ENCODE assay signal across 2 cellular contexts in the genomic region with DNA sequence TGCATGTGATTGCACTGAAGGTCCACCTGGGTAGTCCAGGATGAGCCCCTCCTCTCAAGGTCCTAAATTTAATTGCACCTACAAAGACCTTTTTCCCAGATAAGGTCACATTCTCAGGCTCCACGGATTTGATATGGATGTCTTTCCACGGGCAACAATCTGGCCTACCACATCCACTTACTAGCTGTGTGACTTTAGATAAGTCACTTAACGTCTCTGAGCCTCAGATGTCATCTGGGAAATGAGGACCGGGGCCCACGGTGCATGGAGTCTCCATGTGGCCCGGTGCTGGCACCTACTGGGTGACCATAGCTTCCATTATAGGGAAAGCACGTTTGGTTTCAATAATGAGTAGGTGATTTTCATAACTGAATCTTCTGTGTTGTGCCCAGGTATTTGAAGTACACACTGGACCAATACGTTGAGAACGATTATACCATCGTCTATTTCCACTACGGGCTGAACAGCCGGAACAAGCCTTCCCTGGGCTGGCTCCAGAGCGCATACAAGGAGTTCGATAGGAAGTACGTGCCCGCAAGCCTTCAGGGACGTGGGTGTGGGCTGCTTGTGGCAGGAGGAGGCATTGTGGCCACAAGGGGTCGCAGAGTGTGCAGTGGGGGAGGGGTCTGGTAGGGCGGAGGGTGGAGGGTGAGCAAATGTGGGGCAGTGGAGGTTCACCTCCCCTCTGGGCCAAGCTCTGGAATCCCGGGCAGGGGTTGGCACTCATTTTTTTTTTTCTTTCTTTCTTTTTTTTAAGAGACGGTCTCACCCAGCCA.
TF ChIP-seq lines count a peak whose summit lies in the region.

No MANE protein-coding gene starts in this region.

TF ChIP-seq in WTC11, 78 proteins besides CTCF, POLR2A, EP300 and RAD21 (continued from another document):
- TF ChIP-seq, protein P1, sequence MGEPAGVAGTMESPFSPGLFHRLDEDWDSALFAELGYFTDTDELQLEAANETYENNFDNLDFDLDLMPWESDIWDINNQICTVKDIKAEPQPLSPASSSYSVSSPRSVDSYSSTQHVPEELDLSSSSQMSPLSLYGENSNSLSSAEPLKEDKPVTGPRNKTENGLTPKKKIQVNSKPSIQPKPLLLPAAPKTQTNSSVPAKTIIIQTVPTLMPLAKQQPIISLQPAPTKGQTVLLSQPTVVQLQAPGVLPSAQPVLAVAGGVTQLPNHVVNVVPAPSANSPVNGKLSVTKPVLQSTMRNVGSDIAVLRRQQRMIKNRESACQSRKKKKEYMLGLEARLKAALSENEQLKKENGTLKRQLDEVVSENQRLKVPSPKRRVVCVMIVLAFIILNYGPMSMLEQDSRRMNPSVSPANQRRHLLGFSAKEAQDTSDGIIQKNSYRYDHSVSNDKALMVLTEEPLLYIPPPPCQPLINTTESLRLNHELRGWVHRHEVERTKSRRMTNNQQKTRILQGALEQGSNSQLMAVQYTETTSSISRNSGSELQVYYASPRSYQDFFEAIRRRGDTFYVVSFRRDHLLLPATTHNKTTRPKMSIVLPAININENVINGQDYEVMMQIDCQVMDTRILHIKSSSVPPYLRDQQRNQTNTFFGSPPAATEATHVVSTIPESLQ (CRISPR knock-in tag; IDR thresholded peaks at IDR 0.05) = no peak
TF ChIP-seq in WTC11: peak in this region for 2.

TF ChIP-seq in HepG2, 621 proteins besides CTCF, POLR2A, EP300 and RAD21 (continued from another document):
- TF ChIP-seq, protein P2, sequence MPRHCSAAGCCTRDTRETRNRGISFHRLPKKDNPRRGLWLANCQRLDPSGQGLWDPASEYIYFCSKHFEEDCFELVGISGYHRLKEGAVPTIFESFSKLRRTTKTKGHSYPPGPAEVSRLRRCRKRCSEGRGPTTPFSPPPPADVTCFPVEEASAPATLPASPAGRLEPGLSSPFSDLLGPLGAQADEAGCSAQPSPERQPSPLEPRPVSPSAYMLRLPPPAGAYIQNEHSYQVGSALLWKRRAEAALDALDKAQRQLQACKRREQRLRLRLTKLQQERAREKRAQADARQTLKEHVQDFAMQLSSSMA (CRISPR knock-in tag; IDR thresholded peaks at IDR 0.05) = no peak
- TF ChIP-seq ZNF629 (CRISPR knock-in tag; conservative IDR thresholded peaks at IDR 0.05) (no peak), KDM5A (IDR thresholded peaks at IDR 0.05; ENCODE audit: borderline replicate concordance, low read length) (no peak), ZNF234 (CRISPR knock-in tag; conservative IDR thresholded peaks at IDR 0.05) (no peak), ZNF768 (CRISPR knock-in tag; IDR thresholded peaks at IDR 0.05) (peak; percentile 76), ZNF235 (CRISPR knock-in tag; IDR thresholded peaks at IDR 0.05; ENCODE audit: borderline replicate concordance) (no peak), ZNF335 (CRISPR knock-in tag; IDR thresholded peaks at IDR 0.05) (no peak), THAP11 (CRISPR knock-in tag; IDR thresholded peaks at IDR 0.05) (no peak), HOXA3 (CRISPR knock-in tag; IDR thresholded peaks at IDR 0.05) (no peak)
- TF ChIP-seq, protein P3, sequence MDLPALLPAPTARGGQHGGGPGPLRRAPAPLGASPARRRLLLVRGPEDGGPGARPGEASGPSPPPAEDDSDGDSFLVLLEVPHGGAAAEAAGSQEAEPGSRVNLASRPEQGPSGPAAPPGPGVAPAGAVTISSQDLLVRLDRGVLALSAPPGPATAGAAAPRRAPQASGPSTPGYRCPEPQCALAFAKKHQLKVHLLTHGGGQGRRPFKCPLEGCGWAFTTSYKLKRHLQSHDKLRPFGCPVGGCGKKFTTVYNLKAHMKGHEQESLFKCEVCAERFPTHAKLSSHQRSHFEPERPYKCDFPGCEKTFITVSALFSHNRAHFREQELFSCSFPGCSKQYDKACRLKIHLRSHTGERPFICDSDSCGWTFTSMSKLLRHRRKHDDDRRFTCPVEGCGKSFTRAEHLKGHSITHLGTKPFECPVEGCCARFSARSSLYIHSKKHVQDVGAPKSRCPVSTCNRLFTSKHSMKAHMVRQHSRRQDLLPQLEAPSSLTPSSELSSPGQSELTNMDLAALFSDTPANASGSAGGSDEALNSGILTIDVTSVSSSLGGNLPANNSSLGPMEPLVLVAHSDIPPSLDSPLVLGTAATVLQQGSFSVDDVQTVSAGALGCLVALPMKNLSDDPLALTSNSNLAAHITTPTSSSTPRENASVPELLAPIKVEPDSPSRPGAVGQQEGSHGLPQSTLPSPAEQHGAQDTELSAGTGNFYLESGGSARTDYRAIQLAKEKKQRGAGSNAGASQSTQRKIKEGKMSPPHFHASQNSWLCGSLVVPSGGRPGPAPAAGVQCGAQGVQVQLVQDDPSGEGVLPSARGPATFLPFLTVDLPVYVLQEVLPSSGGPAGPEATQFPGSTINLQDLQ (CRISPR knock-in tag; IDR thresholded peaks at IDR 0.05) = no peak
